Comparison of ENCODE assay signal across 8 cellular contexts in genomic region chr2:242031481-242032019, GRCh38.
DNase-seq lines count a peak whose midpoint lies in the region; ATAC-seq and TF ChIP-seq lines count a peak whose summit lies in the region.

No MANE protein-coding gene starts in this region.

- H3K27me3 ChIP-seq in CD4-positive, alpha-beta T cell (ENCODE audit: control insufficient read depth, insufficient read depth, low read length), result no peaks in the 10 kb centered on the region
- H3K27me3 ChIP-seq in SJSA1 (replicated peaks) (0 out of 2 replicates have a peak, but pooled peaks cover 8% of the 10 kb centered on the region), BE2C (peaks cover 6% of the 10 kb centered on the region; the same call in 1 of the 2 replicates), smooth muscle cell (ENCODE audit: low read depth) (peaks cover 21% of the 10 kb centered on the region)

- WGBS in smooth muscle cell (ENCODE audit: low lambda C conversion rate), result 61% methylated on average over 20 of the region's 20 CpGs

- H3K79me2 ChIP-seq in smooth muscle cell (ENCODE audit: low read depth), result no peaks in the 10 kb centered on the region

- peak overlapping the region; percentile 95 for H3K27ac Mint-ChIP-seq in CD4-positive, alpha-beta T cell
- H3K27ac Mint-ChIP-seq in activated naive CD4-positive, alpha-beta T cell treated with anti-CD3 and anti-CD28 coated beads, Interleukin-2, amount 50 U/mL, for 72 hours, result no peak overlapping the region
- peak overlapping the region in 2 of 6 donors; percentile 52 to 53 for H3K27ac Mint-ChIP-seq in naive B cell

- intact Hi-C loops in CD4-positive, alpha-beta T cell (cut with DNase I, micrococcal nuclease), result loop anchor here (2.0 to 5.0 kb wide), 2 partner anchors 55 to 56 kb away; no protein-coding TSS in a partner anchor

- ATAC-seq in CD4-positive, alpha-beta T cell (ENCODE audit: poor library complexity), result peak; percentile 92
- ATAC-seq in activated naive CD4-positive, alpha-beta T cell treated with anti-CD3 and anti-CD28 coated beads, Interleukin-2, amount 50 U/mL, for 72 hours, result peak; percentile 89 to 92
- ATAC-seq in naive B cell (ENCODE audit: low read depth in 2 of 2) (peak; percentile 76 to 82), GM21360 (IDR thresholded peaks at IDR 0.05; ENCODE audit: unreplicated experiment) (no peak)

- H3F3A ChIP-seq in smooth muscle cell (ENCODE audit: low read depth), result no peaks in the 10 kb centered on the region

- H3K4me3 Mint-ChIP-seq in CD4-positive, alpha-beta T cell, result peak overlapping the region; percentile 87
- peak overlapping the region in 6 of 8 donors; percentile 7 to 68 (median 64) for H3K4me3 Mint-ChIP-seq in naive B cell

- no peaks in the 10 kb centered on the region for H4K20me1 ChIP-seq in smooth muscle cell (ENCODE audit: low read depth)

- no peak overlapping the region for H2AFZ ChIP-seq in smooth muscle cell (ENCODE audit: low read depth)

- peak; percentile 26 to 69 (median 50) for DNase-seq in CD4-positive, alpha-beta T cell
- DNase-seq in SJSA1 (ENCODE audit: low read depth in 1 of 2, low spot score in 2 of 2) (peak; percentile 67 to 72), naive B cell (peak; percentile 31), BE2C (no peak), smooth muscle cell (lab: John Stamatoyannopoulos, UW; ENCODE audit: unreplicated experiment) (no peak), midbrain (lab: John Stamatoyannopoulos, UW) (no peak)
- peak in 1 of 2 donors; percentile 31 for DNase-seq in activated naive CD4-positive, alpha-beta T cell treated with anti-CD3 and anti-CD28 coated beads, Interleukin-2, amount 50 U/mL, for 72 hours (ENCODE audit: low spot score in 2 of 2)

- H3K27ac ChIP-seq in CD4-positive, alpha-beta T cell (ENCODE audit: low read depth, low read length), result peak overlapping the region; percentile 54
- H3K27ac ChIP-seq in SJSA1 (no peak overlapping the region), smooth muscle cell (ENCODE audit: low read depth) (no peak overlapping the region)

- POLR2A ChIA-PET in CD4-positive, alpha-beta T cell (lab: Charles Lee), result interaction anchor here (0.6 to 1.4 kb wide), 3 partner anchors 11 to 46 kb away, joined by 3 to 5 read pairs (median 3); no protein-coding TSS in a partner anchor

- peaks cover 46% of the 10 kb centered on the region for H3K36me3 Mint-ChIP-seq in CD4-positive, alpha-beta T cell (ENCODE audit: low read depth)
- no peaks in the 10 kb centered on the region for H3K36me3 Mint-ChIP-seq in activated naive CD4-positive, alpha-beta T cell treated with anti-CD3 and anti-CD28 coated beads, Interleukin-2, amount 50 U/mL, for 72 hours
- peaks cover 0 to 18% of the 10 kb centered on the region in 2 donors for H3K36me3 Mint-ChIP-seq in naive B cell

- CTCF ChIA-PET in CD4-positive, alpha-beta T cell (lab: Charles Lee), result interaction anchor here (1.3 kb wide), 1 partner anchor 11 kb away, joined by 4 read pairs; no protein-coding TSS in a partner anchor

- H3K4me1 Mint-ChIP-seq in CD4-positive, alpha-beta T cell (ENCODE audit: low read depth), result peaks cover 54% of the 10 kb centered on the region
- H3K4me1 Mint-ChIP-seq in naive B cell, result peaks cover 20 to 24% (median 20%) of the 10 kb centered on the region in 3 donors

- no peak overlapping the region for H3K4me2 ChIP-seq in smooth muscle cell

- H3K4me3 ChIP-seq in SJSA1 (no peak overlapping the region), BE2C (ENCODE audit: low read depth, low read length) (no peak overlapping the region), smooth muscle cell (no peak overlapping the region)

- H3K27me3 Mint-ChIP-seq in CD4-positive, alpha-beta T cell, result no peaks in the 10 kb centered on the region
- peaks cover 65 to 93% (median 82%) of the 10 kb centered on the region in 3 donors for H3K27me3 Mint-ChIP-seq in naive B cell

- H3K9ac ChIP-seq in smooth muscle cell (ENCODE audit: low read depth), result no peak overlapping the region

- H3K4me1 ChIP-seq in SJSA1 (replicated peaks) (peaks cover 13% of the 10 kb centered on the region), BE2C (no peaks in the 10 kb centered on the region), smooth muscle cell (ENCODE audit: low read depth) (no peaks in the 10 kb centered on the region)

- H3K9me3 Mint-ChIP-seq in CD4-positive, alpha-beta T cell, result no peaks in the 10 kb centered on the region
- H3K9me3 Mint-ChIP-seq in activated naive CD4-positive, alpha-beta T cell treated with anti-CD3 and anti-CD28 coated beads, Interleukin-2, amount 50 U/mL, for 72 hours, result peaks cover 0 to 6% of the 10 kb centered on the region in 2 donors
- no peaks in the 10 kb centered on the region for H3K9me3 Mint-ChIP-seq in naive B cell

- no peak for TF ChIP-seq CTCF in CD4-positive, alpha-beta T cell (IDR thresholded peaks at IDR 0.05)
- TF ChIP-seq CTCF in BE2C (IDR thresholded peaks at IDR 0.05; ENCODE audit: low read depth, low read length), result no peak
- no peak for TF ChIP-seq CTCF in smooth muscle cell (IDR thresholded peaks at IDR 0.05; ENCODE audit: borderline replicate concordance, insufficient read depth, poor library complexity, severe bottlenecking)

- H3K9me3 ChIP-seq in CD4-positive, alpha-beta T cell (ENCODE audit: control insufficient read depth, low read length), result no peaks in the 10 kb centered on the region
- H3K9me3 ChIP-seq in SJSA1 (replicated peaks) (no peaks in the 10 kb centered on the region), BE2C (no peaks in the 10 kb centered on the region), smooth muscle cell (replicated peaks; ENCODE audit: low read depth) (no peaks in the 10 kb centered on the region)

- H3K36me3 ChIP-seq in SJSA1, result no peaks in the 10 kb centered on the region
- H3K36me3 ChIP-seq in BE2C, result no peaks in the 10 kb centered on the region
- H3K36me3 ChIP-seq in smooth muscle cell (ENCODE audit: low read depth), result no peaks in the 10 kb centered on the region

Comparison
In these comparisons a context has a peak if more than half of its experiments do, and no peak if none do; other contexts are left out.
1. DNase-seq: peak in CD4-positive, alpha-beta T cell (10 of 10), SJSA1 (2 of 2) and naive B cell (single experiment); none in BE2C (single experiment), smooth muscle cell (single experiment) and midbrain (single experiment).